In genomic region chr6:107971181-107971580, GRCh38 we compare ENCODE assay signal across 6 cellular contexts.
"Had no signal": no experiment of that assay in that cellular context is flagged by ENCODE, and none has a peak within 500 bp of the region (broad histone marks: within the 10 kb centered on the region; RNA-seq: fewer than 3 reads in every experiment).

No MANE protein-coding gene starts in this region.

- H3K27me3 Mint-ChIP-seq: IgD-negative memory B cell had no signal

- H3K4me3 ChIP-seq: K562 had no signal

- H3K9me3 Mint-ChIP-seq: IgD-negative memory B cell had no signal

- ATAC-seq: K562 had no signal

- H3K36me3 Mint-ChIP-seq: IgD-negative memory B cell had no signal

- H3K4me3 Mint-ChIP-seq: IgD-negative memory B cell had no signal

- H3K4me1 Mint-ChIP-seq: IgD-negative memory B cell had no signal

- H3K27ac ChIP-seq: HL-60 had no signal

- H3K27ac Mint-ChIP-seq: IgD-negative memory B cell had no signal

- DNase-seq: IMR-90, KBM-7, KG1 had no signal
